Comparison of ENCODE assay signal across 2 cellular contexts in the genomic region with DNA sequence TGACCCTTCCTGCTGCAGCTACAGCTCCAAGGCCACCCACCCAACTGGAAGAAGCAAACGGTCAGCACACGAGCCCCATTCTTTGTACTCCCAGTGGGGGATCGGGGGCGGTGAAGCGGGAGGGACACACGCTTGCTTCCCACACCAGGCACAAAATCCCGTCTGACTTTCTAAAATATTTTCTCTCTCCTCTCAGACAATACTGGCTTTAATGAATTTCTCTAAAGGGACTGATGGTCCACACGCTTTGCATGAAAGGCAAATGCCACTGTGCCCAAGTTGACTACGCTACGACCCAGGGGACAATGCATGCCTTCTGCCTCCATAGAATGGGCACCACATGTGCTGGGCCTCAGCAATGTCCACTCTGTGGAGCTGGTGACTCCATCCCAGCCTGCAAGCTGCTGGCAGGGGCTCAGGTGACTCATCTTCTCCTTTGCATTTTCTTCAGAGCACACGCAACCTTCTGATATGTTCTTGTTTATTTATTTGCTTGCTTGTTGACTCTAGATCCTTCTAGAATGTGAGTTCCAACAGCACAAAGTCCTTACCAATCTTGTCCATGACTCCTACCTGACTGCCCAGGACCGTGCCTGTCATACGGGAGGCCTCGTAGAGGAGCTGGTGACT.
TF ChIP-seq lines count a peak whose summit lies in the region.

No MANE protein-coding gene starts in this region.

TF ChIP-seq in K562, 482 proteins besides CTCF, POLR2A, EP300 and RAD21:
- TF ChIP-seq, protein P1, sequence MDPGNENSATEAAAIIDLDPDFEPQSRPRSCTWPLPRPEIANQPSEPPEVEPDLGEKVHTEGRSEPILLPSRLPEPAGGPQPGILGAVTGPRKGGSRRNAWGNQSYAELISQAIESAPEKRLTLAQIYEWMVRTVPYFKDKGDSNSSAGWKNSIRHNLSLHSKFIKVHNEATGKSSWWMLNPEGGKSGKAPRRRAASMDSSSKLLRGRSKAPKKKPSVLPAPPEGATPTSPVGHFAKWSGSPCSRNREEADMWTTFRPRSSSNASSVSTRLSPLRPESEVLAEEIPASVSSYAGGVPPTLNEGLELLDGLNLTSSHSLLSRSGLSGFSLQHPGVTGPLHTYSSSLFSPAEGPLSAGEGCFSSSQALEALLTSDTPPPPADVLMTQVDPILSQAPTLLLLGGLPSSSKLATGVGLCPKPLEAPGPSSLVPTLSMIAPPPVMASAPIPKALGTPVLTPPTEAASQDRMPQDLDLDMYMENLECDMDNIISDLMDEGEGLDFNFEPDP (CRISPR knock-in tag; IDR thresholded peaks at IDR 0.05), result no peak
- TF ChIP-seq, protein P2, sequence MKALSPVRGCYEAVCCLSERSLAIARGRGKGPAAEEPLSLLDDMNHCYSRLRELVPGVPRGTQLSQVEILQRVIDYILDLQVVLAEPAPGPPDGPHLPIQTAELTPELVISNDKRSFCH (CRISPR knock-in tag; IDR thresholded peaks at IDR 0.05), result no peak
- TF ChIP-seq, protein P2 (tag; IDR thresholded peaks at IDR 0.05), result no peak
- TF ChIP-seq ZKSCAN1 (IDR thresholded peaks at IDR 0.05; ENCODE audit: low read depth, low read length) (no peak), FOSL1 (tag; conservative IDR thresholded peaks at IDR 0.05) (peak; percentile 41; the same call in 1 of the 2 replicates), SNRNP70 (optimal IDR thresholded peaks at IDR 0.05; ENCODE audit: low read depth, low read length) (no peak)
- TF ChIP-seq, protein P3, sequence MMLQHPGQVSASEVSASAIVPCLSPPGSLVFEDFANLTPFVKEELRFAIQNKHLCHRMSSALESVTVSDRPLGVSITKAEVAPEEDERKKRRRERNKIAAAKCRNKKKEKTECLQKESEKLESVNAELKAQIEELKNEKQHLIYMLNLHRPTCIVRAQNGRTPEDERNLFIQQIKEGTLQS (IDR thresholded peaks at IDR 0.05), result peak; percentile 38; the same call in 1 of the 2 replicates
- TF ChIP-seq, protein P3 (CRISPR knock-in tag; conservative IDR thresholded peaks at IDR 0.05), result no peak
- TF ChIP-seq, protein P4, sequence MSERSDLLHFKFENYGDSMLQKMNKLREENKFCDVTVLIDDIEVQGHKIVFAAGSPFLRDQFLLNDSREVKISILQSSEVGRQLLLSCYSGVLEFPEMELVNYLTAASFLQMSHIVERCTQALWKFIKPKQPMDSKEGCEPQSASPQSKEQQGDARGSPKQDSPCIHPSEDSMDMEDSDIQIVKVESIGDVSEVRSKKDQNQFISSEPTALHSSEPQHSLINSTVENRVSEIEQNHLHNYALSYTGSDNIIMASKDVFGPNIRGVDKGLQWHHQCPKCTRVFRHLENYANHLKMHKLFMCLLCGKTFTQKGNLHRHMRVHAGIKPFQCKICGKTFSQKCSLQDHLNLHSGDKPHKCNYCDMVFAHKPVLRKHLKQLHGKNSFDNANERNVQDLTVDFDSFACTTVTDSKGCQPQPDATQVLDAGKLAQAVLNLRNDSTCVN (CRISPR knock-in tag; IDR thresholded peaks at IDR 0.05), result no peak

TF ChIP-seq in HepG2, 621 proteins besides CTCF, POLR2A, EP300 and RAD21 (continues in another document):
- TF ChIP-seq FLYWCH1 (CRISPR knock-in tag; IDR thresholded peaks at IDR 0.05) (no peak), ZNF24 (IDR thresholded peaks at IDR 0.05) (no peak), ZNF253 (CRISPR knock-in tag; IDR thresholded peaks at IDR 0.05; ENCODE audit: borderline replicate concordance) (no peak), ZC3H4 (CRISPR knock-in tag; IDR thresholded peaks at IDR 0.05; ENCODE audit: borderline replicate concordance) (no peak), FOXA1 (IDR thresholded peaks at IDR 0.05) (no peak), FOXA1 (CRISPR knock-in tag; IDR thresholded peaks at IDR 0.05) (0 out of 2 replicates have a peak, but pooled peaks have one; percentile 15), ZSCAN21 (CRISPR knock-in tag; IDR thresholded peaks at IDR 0.05; ENCODE audit: borderline replicate concordance) (no peak), ZNF124 (CRISPR knock-in tag; IDR thresholded peaks at IDR 0.05) (no peak), ZNF567 (CRISPR knock-in tag; IDR thresholded peaks at IDR 0.05; ENCODE audit: borderline replicate concordance) (no peak), DMAP1 (CRISPR knock-in tag; IDR thresholded peaks at IDR 0.05) (no peak), CC2D1A (CRISPR knock-in tag; IDR thresholded peaks at IDR 0.05) (no peak), NONO (IDR thresholded peaks at IDR 0.05) (no peak), NONO (CRISPR knock-in tag; conservative IDR thresholded peaks at IDR 0.05) (no peak), ZNF589 (CRISPR knock-in tag; conservative IDR thresholded peaks at IDR 0.05) (no peak), SIN3A (IDR thresholded peaks at IDR 0.05; ENCODE audit: borderline replicate concordance, low read depth, low read length) (no peak), ZNF232 (CRISPR knock-in tag; IDR thresholded peaks at IDR 0.05; ENCODE audit: borderline replicate concordance) (no peak), FOXP1 (IDR thresholded peaks at IDR 0.05) (peak; percentile 13; the same call in 1 of the 2 replicates), FOXP1 (CRISPR knock-in tag; IDR thresholded peaks at IDR 0.05) (peak; percentile 65), KLF13 (CRISPR knock-in tag; IDR thresholded peaks at IDR 0.05) (0 out of 2 replicates have a peak, but pooled peaks have one; percentile 31), TGIF2 (CRISPR knock-in tag; IDR thresholded peaks at IDR 0.05) (no peak), FOXA3 (CRISPR knock-in tag; IDR thresholded peaks at IDR 0.05) (peak; percentile 29; the same call in 1 of the 2 replicates), FOSL2 (CRISPR knock-in tag; IDR thresholded peaks at IDR 0.05) (peak; percentile 79), TEAD3 (CRISPR knock-in tag; optimal IDR thresholded peaks at IDR 0.05; ENCODE audit: borderline replicate concordance) (no peak), HNF4G (IDR thresholded peaks at IDR 0.05; ENCODE audit: borderline replicate concordance, low read depth, low read length) (0 out of 2 replicates have a peak, but pooled peaks have one; percentile 10), HNF4G (CRISPR knock-in tag; IDR thresholded peaks at IDR 0.05; ENCODE audit: borderline replicate concordance, low read depth) (no peak), ZNF629 (CRISPR knock-in tag; conservative IDR thresholded peaks at IDR 0.05) (0 out of 2 replicates have a peak, but pooled peaks have one; percentile 40)
- TF ChIP-seq, protein P5, sequence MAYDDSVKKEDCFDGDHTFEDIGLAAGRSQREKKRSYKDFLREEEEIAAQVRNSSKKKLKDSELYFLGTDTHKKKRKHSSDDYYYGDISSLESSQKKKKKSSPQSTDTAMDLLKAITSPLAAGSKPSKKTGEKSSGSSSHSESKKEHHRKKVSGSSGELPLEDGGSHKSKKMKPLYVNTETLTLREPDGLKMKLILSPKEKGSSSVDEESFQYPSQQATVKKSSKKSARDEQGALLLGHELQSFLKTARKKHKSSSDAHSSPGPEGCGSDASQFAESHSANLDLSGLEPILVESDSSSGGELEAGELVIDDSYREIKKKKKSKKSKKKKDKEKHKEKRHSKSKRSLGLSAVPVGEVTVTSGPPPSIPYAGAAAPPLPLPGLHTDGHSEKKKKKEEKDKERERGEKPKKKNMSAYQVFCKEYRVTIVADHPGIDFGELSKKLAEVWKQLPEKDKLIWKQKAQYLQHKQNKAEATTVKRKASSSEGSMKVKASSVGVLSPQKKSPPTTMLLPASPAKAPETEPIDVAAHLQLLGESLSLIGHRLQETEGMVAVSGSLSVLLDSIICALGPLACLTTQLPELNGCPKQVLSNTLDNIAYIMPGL (CRISPR knock-in tag; IDR thresholded peaks at IDR 0.05; ENCODE audit: borderline replicate concordance in 1 of 2, low read depth in 1 of 2), result no peak
- TF ChIP-seq, protein P6, sequence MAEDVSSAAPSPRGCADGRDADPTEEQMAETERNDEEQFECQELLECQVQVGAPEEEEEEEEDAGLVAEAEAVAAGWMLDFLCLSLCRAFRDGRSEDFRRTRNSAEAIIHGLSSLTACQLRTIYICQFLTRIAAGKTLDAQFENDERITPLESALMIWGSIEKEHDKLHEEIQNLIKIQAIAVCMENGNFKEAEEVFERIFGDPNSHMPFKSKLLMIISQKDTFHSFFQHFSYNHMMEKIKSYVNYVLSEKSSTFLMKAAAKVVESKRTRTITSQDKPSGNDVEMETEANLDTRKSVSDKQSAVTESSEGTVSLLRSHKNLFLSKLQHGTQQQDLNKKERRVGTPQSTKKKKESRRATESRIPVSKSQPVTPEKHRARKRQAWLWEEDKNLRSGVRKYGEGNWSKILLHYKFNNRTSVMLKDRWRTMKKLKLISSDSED (CRISPR knock-in tag; IDR thresholded peaks at IDR 0.05), result no peak
- TF ChIP-seq, protein P7, sequence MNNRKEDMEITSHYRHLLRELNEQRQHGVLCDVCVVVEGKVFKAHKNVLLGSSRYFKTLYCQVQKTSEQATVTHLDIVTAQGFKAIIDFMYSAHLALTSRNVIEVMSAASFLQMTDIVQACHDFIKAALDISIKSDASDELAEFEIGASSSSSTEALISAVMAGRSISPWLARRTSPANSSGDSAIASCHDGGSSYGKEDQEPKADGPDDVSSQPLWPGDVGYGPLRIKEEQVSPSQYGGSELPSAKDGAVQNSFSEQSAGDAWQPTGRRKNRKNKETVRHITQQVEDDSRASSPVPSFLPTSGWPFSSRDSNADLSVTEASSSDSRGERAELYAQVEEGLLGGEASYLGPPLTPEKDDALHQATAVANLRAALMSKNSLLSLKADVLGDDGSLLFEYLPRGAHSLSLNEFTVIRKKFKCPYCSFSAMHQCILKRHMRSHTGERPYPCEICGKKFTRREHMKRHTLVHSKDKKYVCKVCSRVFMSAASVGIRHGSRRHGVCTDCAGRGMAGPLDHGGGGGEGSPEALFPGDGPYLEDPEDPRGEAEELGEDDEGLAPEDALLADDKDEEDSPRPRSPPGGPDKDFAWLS (CRISPR knock-in tag; IDR thresholded peaks at IDR 0.05; ENCODE audit: borderline replicate concordance), result no peak
- TF ChIP-seq, protein P8, sequence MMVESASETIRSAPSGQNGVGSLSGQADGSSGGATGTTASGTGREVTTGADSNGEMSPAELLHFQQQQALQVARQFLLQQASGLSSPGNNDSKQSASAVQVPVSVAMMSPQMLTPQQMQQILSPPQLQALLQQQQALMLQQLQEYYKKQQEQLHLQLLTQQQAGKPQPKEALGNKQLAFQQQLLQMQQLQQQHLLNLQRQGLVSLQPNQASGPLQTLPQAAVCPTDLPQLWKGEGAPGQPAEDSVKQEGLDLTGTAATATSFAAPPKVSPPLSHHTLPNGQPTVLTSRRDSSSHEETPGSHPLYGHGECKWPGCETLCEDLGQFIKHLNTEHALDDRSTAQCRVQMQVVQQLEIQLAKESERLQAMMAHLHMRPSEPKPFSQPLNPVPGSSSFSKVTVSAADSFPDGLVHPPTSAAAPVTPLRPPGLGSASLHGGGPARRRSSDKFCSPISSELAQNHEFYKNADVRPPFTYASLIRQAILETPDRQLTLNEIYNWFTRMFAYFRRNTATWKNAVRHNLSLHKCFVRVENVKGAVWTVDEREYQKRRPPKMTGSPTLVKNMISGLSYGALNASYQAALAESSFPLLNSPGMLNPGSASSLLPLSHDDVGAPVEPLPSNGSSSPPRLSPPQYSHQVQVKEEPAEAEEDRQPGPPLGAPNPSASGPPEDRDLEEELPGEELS (CRISPR knock-in tag; IDR thresholded peaks at IDR 0.05), result 0 out of 2 replicates have a peak, but pooled peaks have one; percentile 34
- TF ChIP-seq, protein P9, sequence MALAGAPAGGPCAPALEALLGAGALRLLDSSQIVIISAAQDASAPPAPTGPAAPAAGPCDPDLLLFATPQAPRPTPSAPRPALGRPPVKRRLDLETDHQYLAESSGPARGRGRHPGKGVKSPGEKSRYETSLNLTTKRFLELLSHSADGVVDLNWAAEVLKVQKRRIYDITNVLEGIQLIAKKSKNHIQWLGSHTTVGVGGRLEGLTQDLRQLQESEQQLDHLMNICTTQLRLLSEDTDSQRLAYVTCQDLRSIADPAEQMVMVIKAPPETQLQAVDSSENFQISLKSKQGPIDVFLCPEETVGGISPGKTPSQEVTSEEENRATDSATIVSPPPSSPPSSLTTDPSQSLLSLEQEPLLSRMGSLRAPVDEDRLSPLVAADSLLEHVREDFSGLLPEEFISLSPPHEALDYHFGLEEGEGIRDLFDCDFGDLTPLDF (CRISPR knock-in tag; IDR thresholded peaks at IDR 0.05), result no peak
- TF ChIP-seq, protein P10, sequence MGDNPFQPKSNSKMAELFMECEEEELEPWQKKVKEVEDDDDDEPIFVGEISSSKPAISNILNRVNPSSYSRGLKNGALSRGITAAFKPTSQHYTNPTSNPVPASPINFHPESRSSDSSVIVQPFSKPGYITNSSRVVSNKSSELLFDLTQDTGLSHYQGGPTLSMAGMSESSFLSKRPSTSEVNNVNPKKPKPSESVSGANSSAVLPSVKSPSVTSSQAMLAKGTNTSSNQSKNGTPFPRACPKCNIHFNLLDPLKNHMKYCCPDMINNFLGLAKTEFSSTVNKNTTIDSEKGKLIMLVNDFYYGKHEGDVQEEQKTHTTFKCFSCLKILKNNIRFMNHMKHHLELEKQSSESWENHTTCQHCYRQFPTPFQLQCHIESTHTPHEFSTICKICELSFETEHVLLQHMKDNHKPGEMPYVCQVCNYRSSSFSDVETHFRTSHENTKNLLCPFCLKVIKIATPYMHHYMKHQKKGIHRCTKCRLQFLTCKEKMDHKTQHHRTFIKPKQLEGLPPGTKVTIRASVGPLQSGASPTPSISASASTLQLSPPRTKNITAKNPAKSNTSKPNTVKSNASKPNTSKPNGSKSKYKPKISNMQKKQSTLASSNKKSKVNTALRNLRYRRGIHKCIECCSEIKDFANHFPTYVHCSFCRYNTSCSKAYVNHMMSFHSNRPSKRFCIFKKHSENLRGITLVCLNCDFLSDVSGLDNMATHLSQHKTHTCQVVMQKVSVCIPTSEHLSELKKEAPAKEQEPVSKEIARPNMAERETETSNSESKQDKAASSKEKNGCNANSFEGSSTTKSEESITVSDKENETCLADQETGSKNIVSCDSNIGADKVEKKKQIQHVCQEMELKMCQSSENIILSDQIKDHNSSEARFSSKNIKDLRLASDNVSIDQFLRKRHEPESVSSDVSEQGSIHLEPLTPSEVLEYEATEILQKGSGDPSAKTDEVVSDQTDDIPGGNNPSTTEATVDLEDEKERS (CRISPR knock-in tag; IDR thresholded peaks at IDR 0.05), result no peak
- TF ChIP-seq, protein P11, sequence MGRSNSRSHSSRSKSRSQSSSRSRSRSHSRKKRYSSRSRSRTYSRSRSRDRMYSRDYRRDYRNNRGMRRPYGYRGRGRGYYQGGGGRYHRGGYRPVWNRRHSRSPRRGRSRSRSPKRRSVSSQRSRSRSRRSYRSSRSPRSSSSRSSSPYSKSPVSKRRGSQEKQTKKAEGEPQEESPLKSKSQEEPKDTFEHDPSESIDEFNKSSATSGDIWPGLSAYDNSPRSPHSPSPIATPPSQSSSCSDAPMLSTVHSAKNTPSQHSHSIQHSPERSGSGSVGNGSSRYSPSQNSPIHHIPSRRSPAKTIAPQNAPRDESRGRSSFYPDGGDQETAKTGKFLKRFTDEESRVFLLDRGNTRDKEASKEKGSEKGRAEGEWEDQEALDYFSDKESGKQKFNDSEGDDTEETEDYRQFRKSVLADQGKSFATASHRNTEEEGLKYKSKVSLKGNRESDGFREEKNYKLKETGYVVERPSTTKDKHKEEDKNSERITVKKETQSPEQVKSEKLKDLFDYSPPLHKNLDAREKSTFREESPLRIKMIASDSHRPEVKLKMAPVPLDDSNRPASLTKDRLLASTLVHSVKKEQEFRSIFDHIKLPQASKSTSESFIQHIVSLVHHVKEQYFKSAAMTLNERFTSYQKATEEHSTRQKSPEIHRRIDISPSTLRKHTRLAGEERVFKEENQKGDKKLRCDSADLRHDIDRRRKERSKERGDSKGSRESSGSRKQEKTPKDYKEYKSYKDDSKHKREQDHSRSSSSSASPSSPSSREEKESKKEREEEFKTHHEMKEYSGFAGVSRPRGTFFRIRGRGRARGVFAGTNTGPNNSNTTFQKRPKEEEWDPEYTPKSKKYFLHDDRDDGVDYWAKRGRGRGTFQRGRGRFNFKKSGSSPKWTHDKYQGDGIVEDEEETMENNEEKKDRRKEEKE (IDR thresholded peaks at IDR 0.05), result no peak
